In genomic region chr7:105030447-105030846, GRCh38 we compare ENCODE assay signal across 24 cellular contexts. TPM values are rescaled to one million over a fixed set of nuclear protein-coding genes. Genes with fewer than 3 reads are reported as not detected.
DNase-seq lines count a peak whose midpoint lies in the region; ATAC-seq and TF ChIP-seq lines count a peak whose summit lies in the region.
"Had no signal": no experiment of that assay in that cellular context is flagged by ENCODE, and none has a peak within 500 bp of the region (broad histone marks: within the 10 kb centered on the region; RNA-seq: fewer than 3 reads in every experiment).

No MANE protein-coding gene starts in this region.

- POLR2A ChIA-PET in Caco-2 (lab: Charles Lee): no interaction called here

- intact Hi-C loops in left cardiac atrium (cut with DNase I) (no loop called here), Caco-2 (cut with micrococcal nuclease; ENCODE audit: unreplicated experiment) (no loop called here)

- peaks cover 75% of the 10 kb centered on the region for H3K4me1 Mint-ChIP-seq in activated naive CD4-positive, alpha-beta T cell treated with anti-CD3 and anti-CD28 coated beads, Interleukin-2, amount 50 U/mL, for 24 hours
- H3K4me1 Mint-ChIP-seq in IgD-negative memory B cell: peaks cover 56 to 64% (median 59%) of the 10 kb centered on the region in 3 donors
- peaks cover 13% of the 10 kb centered on the region for H3K4me1 Mint-ChIP-seq in Caco-2 (ENCODE audit: low read depth, unreplicated experiment)
- H3K4me1 Mint-ChIP-seq in type B pancreatic cell (ENCODE audit: unreplicated experiment): peaks cover 28% of the 10 kb centered on the region

- H3K9me3 ChIP-seq in neutrophil (no peaks in the 10 kb centered on the region), Caco-2 (no peaks in the 10 kb centered on the region)

- BruUV-seq in Caco-2 (replicated peaks; lab: Mats Ljungman, UMichigan): no TSS peak

- H3K36me3 ChIP-seq in neutrophil (no peaks in the 10 kb centered on the region), Caco-2 (ENCODE audit: control insufficient read depth, insufficient read depth, low read length) (no peaks in the 10 kb centered on the region)
- H3K36me3 ChIP-seq: brain microvascular endothelial cell had no signal

- H3K4me3 ChIP-seq in neutrophil (ENCODE audit: low read depth in 1 of 2, low read length in 1 of 2): no peak overlapping the region
- no peak overlapping the region for H3K4me3 ChIP-seq in Caco-2 (ENCODE audit: low read depth, low read length)
- H3K4me3 ChIP-seq: coronary artery had no signal

- peaks cover 15% of the 10 kb centered on the region for H3K36me3 Mint-ChIP-seq in activated naive CD4-positive, alpha-beta T cell treated with anti-CD3 and anti-CD28 coated beads, Interleukin-2, amount 50 U/mL, for 24 hours
- H3K36me3 Mint-ChIP-seq in IgD-negative memory B cell (peaks cover 5% of the 10 kb centered on the region), Caco-2 (ENCODE audit: insufficient read depth, unreplicated experiment) (no peaks in the 10 kb centered on the region), type B pancreatic cell (peaks cover 4% of the 10 kb centered on the region)

- H3K27ac Mint-ChIP-seq in activated naive CD4-positive, alpha-beta T cell treated with anti-CD3 and anti-CD28 coated beads, Interleukin-2, amount 50 U/mL, for 24 hours: peak overlapping the region; percentile 81
- H3K27ac Mint-ChIP-seq in IgD-negative memory B cell (peak overlapping the region in 2 of 3 donors; percentile 46 to 86), Caco-2 (ENCODE audit: unreplicated experiment) (no peak overlapping the region), type B pancreatic cell (no peak overlapping the region)

- H3K9me3 Mint-ChIP-seq in activated naive CD4-positive, alpha-beta T cell treated with anti-CD3 and anti-CD28 coated beads, Interleukin-2, amount 50 U/mL, for 24 hours: no peaks in the 10 kb centered on the region
- H3K9me3 Mint-ChIP-seq in IgD-negative memory B cell (no peaks in the 10 kb centered on the region), Caco-2 (ENCODE audit: unreplicated experiment) (no peaks in the 10 kb centered on the region), type B pancreatic cell (peaks cover 4% of the 10 kb centered on the region)
- H3K9me3 Mint-ChIP-seq: nephron had no signal

- ATAC-seq in left cardiac atrium: peak; percentile 42 to 45

- CTCF ChIA-PET in Caco-2 (lab: Charles Lee): no interaction called here

- peaks cover 36 to 61% of the 10 kb centered on the region in 2 experiments for H3K4me1 ChIP-seq in neutrophil (ENCODE audit: control insufficient read depth in 1 of 2, insufficient read depth in 1 of 2, low read depth in 1 of 2, low read length in 1 of 2)
- H3K4me1 ChIP-seq in Caco-2: no peaks in the 10 kb centered on the region

- H3K4me3 Mint-ChIP-seq in activated naive CD4-positive, alpha-beta T cell treated with anti-CD3 and anti-CD28 coated beads, Interleukin-2, amount 50 U/mL, for 24 hours: peak overlapping the region; percentile 34
- H3K4me3 Mint-ChIP-seq in IgD-negative memory B cell (peak overlapping the region in 1 of 4 donors; percentile 14), Caco-2 (ENCODE audit: unreplicated experiment) (no peak overlapping the region), type B pancreatic cell (no peak overlapping the region)
- H3K4me3 Mint-ChIP-seq: nephron had no signal

- H3K27me3 Mint-ChIP-seq in activated naive CD4-positive, alpha-beta T cell treated with anti-CD3 and anti-CD28 coated beads, Interleukin-2, amount 50 U/mL, for 24 hours: no peaks in the 10 kb centered on the region
- H3K27me3 Mint-ChIP-seq in IgD-negative memory B cell: no peaks in the 10 kb centered on the region
- H3K27me3 Mint-ChIP-seq in Caco-2 (ENCODE audit: insufficient read depth, unreplicated experiment): no peaks in the 10 kb centered on the region
- no peaks in the 10 kb centered on the region for H3K27me3 Mint-ChIP-seq in type B pancreatic cell

- DNase-seq in activated naive CD4-positive, alpha-beta T cell treated with anti-CD3 and anti-CD28 coated beads, Interleukin-2, amount 50 U/mL, for 16 hours: no peak
- DNase-seq in left cardiac atrium (no peak), Caco-2 (no peak), type B pancreatic cell (ENCODE audit: extremely low spot score, unreplicated experiment) (no peak), D341Med (ENCODE audit: low spot score) (no peak)
- DNase-seq: ACHN; activated CD4-positive, alpha-beta T cell treated with anti-CD3 and anti-CD28 coated beads for 48 hours; brain microvascular endothelial cell; C1 segment of cervical spinal cord; DMS53; GDM1; IMR-90; mesendoderm; NCI-H1105 treated with DMSO at 0.1 percent for 48 hours; NCI-H2029 treated with DMSO at 0.1 percent for 48 hours; NCI-H226; NCI-H82; posterior cingulate gyrus; SHP77 had no signal

- no peak for TF ChIP-seq CTCF in neutrophil (IDR thresholded peaks at IDR 0.05)
- TF ChIP-seq CTCF in Caco-2 (IDR thresholded peaks at IDR 0.05; ENCODE audit: insufficient read depth in 1 of 2, low read depth in 1 of 2, low read length in 1 of 2, severe bottlenecking in 1 of 2, unreplicated experiment in 1 of 2): no peak
- no peak for TF ChIP-seq CTCF in type B pancreatic cell (conservative IDR thresholded peaks at IDR 0.05)

- H3K27me3 ChIP-seq in neutrophil: no peaks in the 10 kb centered on the region
- no peaks in the 10 kb centered on the region for H3K27me3 ChIP-seq in Caco-2 (replicated peaks; ENCODE audit: control insufficient read depth, insufficient read depth, low read length)
- H3K27me3 ChIP-seq: brain microvascular endothelial cell had no signal

- peak overlapping the region; percentile 19 for H3K27ac ChIP-seq in neutrophil
- H3K27ac ChIP-seq: brain microvascular endothelial cell, coronary artery had no signal

RNA-seq across cellular contexts. Expression of gene KMT2E, which starts 16.4 kb away (rescaled TPM):
- polyA plus RNA-seq in IgD-negative memory B cell: 239 TPM
- 10 to 100 TPM; 45.3 to 59.0 TPM for total RNA-seq in left cardiac atrium
- 61.4 and 63.1 TPM in 2 replicates for total RNA-seq in Caco-2 (2022)
- 63.0 and 75.6 TPM in 2 replicates for total RNA-seq in type B pancreatic cell (ENCODE audit: low replicate concordance)

Comparison
In these comparisons a context has a peak if more than half of its experiments do, and no peak if none do; other contexts are left out.
1. H3K27ac Mint-ChIP-seq: peak in activated naive CD4-positive, alpha-beta T cell treated with anti-CD3 and anti-CD28 coated beads, Interleukin-2, amount 50 U/mL, for 24 hours (single experiment) and IgD-negative memory B cell (2 of 3); none in Caco-2 (single experiment) and type B pancreatic cell (single experiment).